37 cellular contexts compared by ENCODE assay signal in genomic region chr12:92299344-92299743, GRCh38.
"Had no signal": no experiment of that assay in that cellular context is flagged by ENCODE, and none has a peak within 500 bp of the region (broad histone marks: within the 10 kb centered on the region; RNA-seq: fewer than 3 reads in every experiment).

No MANE protein-coding gene starts in this region.

- ATAC-seq: activated CD8-positive, alpha-beta memory T cell treated with anti-CD3 and anti-CD28 coated beads, Interleukin-2, amount 10 ng/mL, durations not matched to agents 7 days and 5 days; activated CD8-positive, alpha-beta T cell treated with anti-CD3 and anti-CD28 coated beads for 36 hours; activated naive CD8-positive, alpha-beta T cell treated with anti-CD3 and anti-CD28 coated beads, Interleukin-2, amount 50 U/mL, for 24 hours had no signal

- H3K36me3 ChIP-seq: ascending aorta, cardiac muscle cell had no signal

- H3K27me3 Mint-ChIP-seq: activated B cell treated with CpG ODN at 0.5 μM for 24 hours; activated CD4-positive, alpha-beta memory T cell treated with anti-CD3 and anti-CD28 coated beads for 36 hours; activated CD4-positive, alpha-beta T cell treated with anti-CD3 and anti-CD28 coated beads, Interleukin-2, amount 10 ng/mL, durations not matched to agents 24 days and 14 days; activated CD8-positive, alpha-beta memory T cell treated with anti-CD3 and anti-CD28 coated beads, Interleukin-2, amount 10 ng/mL, durations not matched to agents 7 days and 5 days; activated CD8-positive, alpha-beta T cell treated with anti-CD3 and anti-CD28 coated beads for 36 hours; activated naive CD4-positive, alpha-beta T cell treated with anti-CD3 and anti-CD28 coated beads, Interleukin-2, amount 10 ng/mL, durations not matched to agents 7 days and 5 days; activated naive CD4-positive, alpha-beta T cell treated with anti-CD3 and anti-CD28 coated beads, Interleukin-2, amount 50 U/mL, for 24 hours; activated naive CD8-positive, alpha-beta T cell; activated naive CD8-positive, alpha-beta T cell treated with anti-CD3 and anti-CD28 coated beads, Interleukin-2, amount 10 ng/mL, durations not matched to agents 7 days and 5 days; activated naive CD8-positive, alpha-beta T cell treated with anti-CD3 and anti-CD28 coated beads, Interleukin-2, amount 50 U/mL, for 24 hours; activated T-cell treated with anti-CD3 and anti-CD28 coated beads, Interleukin-2, amount 50 U/mL, for 24 hours; central memory CD8-positive, alpha-beta T cell had no signal

- H3K27ac ChIP-seq: ascending aorta, cardiac muscle cell, VCaP had no signal

- H3K4me3 Mint-ChIP-seq: activated B cell treated with CpG ODN at 0.5 μM for 24 hours; activated CD4-positive, alpha-beta memory T cell treated with anti-CD3 and anti-CD28 coated beads for 36 hours; activated CD4-positive, alpha-beta T cell treated with anti-CD3 and anti-CD28 coated beads, Interleukin-2, amount 10 ng/mL, durations not matched to agents 24 days and 14 days; activated CD8-positive, alpha-beta memory T cell treated with anti-CD3 and anti-CD28 coated beads, Interleukin-2, amount 10 ng/mL, durations not matched to agents 7 days and 5 days; activated CD8-positive, alpha-beta T cell treated with anti-CD3 and anti-CD28 coated beads for 36 hours; activated naive CD4-positive, alpha-beta T cell treated with anti-CD3 and anti-CD28 coated beads, Interleukin-2, amount 10 ng/mL, durations not matched to agents 7 days and 5 days; activated naive CD4-positive, alpha-beta T cell treated with anti-CD3 and anti-CD28 coated beads, Interleukin-2, amount 50 U/mL, for 24 hours; activated naive CD8-positive, alpha-beta T cell; activated naive CD8-positive, alpha-beta T cell treated with anti-CD3 and anti-CD28 coated beads, Interleukin-2, amount 10 ng/mL, durations not matched to agents 7 days and 5 days; activated naive CD8-positive, alpha-beta T cell treated with anti-CD3 and anti-CD28 coated beads, Interleukin-2, amount 50 U/mL, for 24 hours; activated T-cell treated with anti-CD3 and anti-CD28 coated beads, Interleukin-2, amount 50 U/mL, for 24 hours; brain; central memory CD8-positive, alpha-beta T cell; T-helper 1 cell treated with Interleukin-12 subunit alpha and Interleukin-12 subunit beta and Interleukin-4 antibody, amounts not matched to agents 30 μg/mL and 1 μg/mL, for 36 hours; T-helper 2 cell treated with Interferon-gamma antibody and Interleukin-4, amounts not matched to agents 5 μg/mL and 100 μg/mL, for 36 hours had no signal

- FAIRE-seq: bronchial epithelial cell, TTC549 had no signal

- DNase-seq: activated B cell treated with CpG ODN at 0.5 μM for 24 hours; activated CD4-positive, alpha-beta memory T cell treated with anti-CD3 and anti-CD28 coated beads for 36 hours; activated CD4-positive, alpha-beta T cell treated with anti-CD3 and anti-CD28 coated beads for 4 hours; activated CD4-positive, alpha-beta T cell treated with anti-CD3 and anti-CD28 coated beads, Interleukin-2, amount 10 ng/mL, durations not matched to agents 24 days and 14 days; activated CD4-positive, alpha-beta T cell treated with anti-CD3 and anti-CD28 coated beads, Interleukin-2, amount 50 U/mL, for 1 hour; activated CD4-positive, alpha-beta T cell treated with anti-CD3 and anti-CD28 coated beads, Interleukin-2, amount 50 U/mL, for 4 hours; activated CD4-positive, CD25-positive, alpha-beta regulatory T cell treated with anti-CD3 and anti-CD28 coated beads, Interleukin-2, amount 50 U/mL, for 72 hours; activated CD8-positive, alpha-beta memory T cell treated with anti-CD3 and anti-CD28 coated beads for 24 hours; activated CD8-positive, alpha-beta memory T cell treated with anti-CD3 and anti-CD28 coated beads, Interleukin-2, amount 10 ng/mL, durations not matched to agents 7 days and 5 days; activated CD8-positive, alpha-beta memory T cell treated with anti-CD3 and anti-CD28 coated beads, Interleukin-2, amount 50 U/mL, for 48 hours; activated CD8-positive, alpha-beta T cell treated with anti-CD3 and anti-CD28 coated beads for 36 hours; activated effector memory CD4-positive, alpha-beta T cell treated with Interleukin-2 at 50 U/mL for 16 hours; activated gamma-delta T cell; activated naive CD4-positive, alpha-beta T cell treated with anti-CD3 and anti-CD28 coated beads, Interleukin-2, amount 10 ng/mL, durations not matched to agents 7 days and 5 days; activated naive CD4-positive, alpha-beta T cell treated with Interleukin-2 at 50 U/mL for 16 hours; activated naive CD8-positive, alpha-beta T cell treated with anti-CD3 and anti-CD28 coated beads, Interleukin-2, amount 10 ng/mL, durations not matched to agents 7 days and 5 days; activated naive CD8-positive, alpha-beta T cell treated with anti-CD3 and anti-CD28 coated beads, Interleukin-2, amount 50 U/mL, for 24 hours; activated T-cell treated with anti-CD3 and anti-CD28 coated beads, Interleukin-2, amount 50 U/mL, for 24 hours; activated T-cell treated with anti-CD3 and anti-CD28 coated beads, Interleukin-2, amount 50 U/mL, for 48 hours; amygdala; anterior cingulate cortex; caudate nucleus; cerebellar nuclear complex; T-helper 2 cell; T-helper 9 cell had no signal

- H3K9me3 ChIP-seq: ascending aorta had no signal

- H3K27ac Mint-ChIP-seq: activated B cell treated with CpG ODN at 0.5 μM for 24 hours; activated CD4-positive, alpha-beta memory T cell treated with anti-CD3 and anti-CD28 coated beads for 36 hours; activated CD4-positive, alpha-beta T cell treated with anti-CD3 and anti-CD28 coated beads, Interleukin-2, amount 10 ng/mL, durations not matched to agents 24 days and 14 days; activated CD8-positive, alpha-beta memory T cell treated with anti-CD3 and anti-CD28 coated beads, Interleukin-2, amount 10 ng/mL, durations not matched to agents 7 days and 5 days; activated CD8-positive, alpha-beta T cell treated with anti-CD3 and anti-CD28 coated beads for 36 hours; activated naive CD4-positive, alpha-beta T cell treated with anti-CD3 and anti-CD28 coated beads, Interleukin-2, amount 10 ng/mL, durations not matched to agents 7 days and 5 days; activated naive CD4-positive, alpha-beta T cell treated with anti-CD3 and anti-CD28 coated beads, Interleukin-2, amount 50 U/mL, for 24 hours; activated naive CD8-positive, alpha-beta T cell; activated naive CD8-positive, alpha-beta T cell treated with anti-CD3 and anti-CD28 coated beads, Interleukin-2, amount 10 ng/mL, durations not matched to agents 7 days and 5 days; activated naive CD8-positive, alpha-beta T cell treated with anti-CD3 and anti-CD28 coated beads, Interleukin-2, amount 50 U/mL, for 24 hours; activated T-cell treated with anti-CD3 and anti-CD28 coated beads, Interleukin-2, amount 50 U/mL, for 24 hours; activated T-helper 2 cell treated with anti-CD3 and anti-CD28 coated beads, Interferon-gamma antibody, Interleukin-2, Interleukin-4, amounts not matched to agents 10 μg/mL and 5 μg/mL and 100 μg/mL, durations not matched to agents 14 hours and 24 hours and 36 hours; brain; T-helper 1 cell treated with Interleukin-12 subunit alpha and Interleukin-12 subunit beta and Interleukin-4 antibody, amounts not matched to agents 30 μg/mL and 1 μg/mL, for 36 hours; T-helper 2 cell treated with Interferon-gamma antibody and Interleukin-4, amounts not matched to agents 5 μg/mL and 100 μg/mL, for 36 hours had no signal

- H3K4me3 ChIP-seq: ascending aorta, cardiac muscle cell had no signal

- H3K36me3 Mint-ChIP-seq: activated CD4-positive, alpha-beta memory T cell treated with anti-CD3 and anti-CD28 coated beads for 36 hours; activated naive CD4-positive, alpha-beta T cell treated with anti-CD3 and anti-CD28 coated beads, Interleukin-2, amount 50 U/mL, for 24 hours; brain had no signal

- H3K9me3 Mint-ChIP-seq: activated B cell treated with CpG ODN at 0.5 μM for 24 hours; activated CD4-positive, alpha-beta memory T cell treated with anti-CD3 and anti-CD28 coated beads for 36 hours; activated CD8-positive, alpha-beta T cell treated with anti-CD3 and anti-CD28 coated beads for 36 hours; activated T-cell treated with anti-CD3 and anti-CD28 coated beads, Interleukin-2, amount 50 U/mL, for 24 hours; brain; central memory CD8-positive, alpha-beta T cell; T-helper 1 cell treated with Interleukin-12 subunit alpha and Interleukin-12 subunit beta and Interleukin-4 antibody, amounts not matched to agents 30 μg/mL and 1 μg/mL, for 36 hours had no signal

- H3K27me3 ChIP-seq: ascending aorta, cardiac muscle cell had no signal

- H3K4me1 ChIP-seq: ascending aorta had no signal
